ENCODE assay signal across 8 cellular contexts in the genomic region with DNA sequence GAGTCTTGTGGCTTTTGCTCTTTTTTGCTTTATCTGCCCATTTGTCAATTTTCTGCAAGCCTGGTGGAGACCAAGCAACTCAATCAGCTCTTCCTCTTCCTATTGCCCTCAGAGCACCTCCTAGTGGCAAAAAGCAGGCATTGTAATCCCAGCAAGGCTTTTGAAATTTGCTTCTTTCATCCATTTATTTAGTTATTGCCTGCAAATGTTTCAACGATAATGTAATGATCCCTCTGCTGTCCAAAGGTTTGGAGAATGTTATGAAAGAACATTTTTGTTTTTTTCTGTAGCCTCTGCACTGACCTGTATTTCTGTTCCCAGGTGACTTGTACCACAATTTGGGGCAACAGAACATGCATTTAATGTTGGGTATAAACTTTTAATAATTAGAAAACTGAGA.
DNase-seq lines count a peak whose midpoint lies in the region; ATAC-seq and TF ChIP-seq lines count a peak whose summit lies in the region.

No MANE protein-coding gene starts in this region.

- H3K9me3 ChIP-seq in left ventricle myocardium inferior (replicated peaks) (no peaks in the 10 kb centered on the region), RWPE2 (ENCODE audit: severe bottlenecking) (no peaks in the 10 kb centered on the region), testis (no peaks in the 10 kb centered on the region)

- no peak for ATAC-seq in left cardiac atrium
- peak; percentile 66 for ATAC-seq in HG02642 (IDR thresholded peaks at IDR 0.05; ENCODE audit: poor library complexity, unreplicated experiment)
- ATAC-seq in RWPE2 (ENCODE audit: low read depth), result no peak
- no peak for ATAC-seq in GM19397 (IDR thresholded peaks at IDR 0.05; ENCODE audit: unreplicated experiment)

- TF ChIP-seq POLR2A in testis (IDR thresholded peaks at IDR 0.05), result no peak

- H3K4me1 ChIP-seq in left ventricle myocardium inferior (no peaks in the 10 kb centered on the region), RWPE2 (ENCODE audit: insufficient read depth, poor library complexity, severe bottlenecking) (no peaks in the 10 kb centered on the region), testis (no peaks in the 10 kb centered on the region)

- H3K27ac ChIP-seq in left ventricle myocardium inferior (replicated peaks) (no peak overlapping the region), RWPE2 (ENCODE audit: poor library complexity, severe bottlenecking) (no peak overlapping the region), testis (no peak overlapping the region)

- no peak overlapping the region for H3K4me3 ChIP-seq in left ventricle myocardium inferior
- H3K4me3 ChIP-seq in RWPE2 (ENCODE audit: severe bottlenecking), result no peak overlapping the region
- no peak overlapping the region for H3K4me3 ChIP-seq in testis

- H3K27me3 ChIP-seq in left ventricle myocardium inferior (ENCODE audit: low read depth) (no peaks in the 10 kb centered on the region), RWPE2 (ENCODE audit: insufficient read depth, poor library complexity, severe bottlenecking) (no peaks in the 10 kb centered on the region), testis (no peaks in the 10 kb centered on the region)

- WGBS in testis, 2 donors, result 67 to 82% methylated on average over 1 of the region's 1 CpG

- intact Hi-C loops in left ventricle myocardium inferior (cut with micrococcal nuclease), result no loop called here
- intact Hi-C loops in left cardiac atrium (cut with DNase I), result no loop called here
- intact Hi-C loops in testis (cut with DNase I; ENCODE audit: low total_unique reads), result no loop called here
- intact Hi-C loops in posterior vena cava (cut with DNase I), result no loop called here

- no peaks in the 10 kb centered on the region for H3K36me3 ChIP-seq in left ventricle myocardium inferior
- H3K36me3 ChIP-seq in RWPE2 (ENCODE audit: low read depth), result no peaks in the 10 kb centered on the region
- no peaks in the 10 kb centered on the region for H3K36me3 ChIP-seq in testis (ENCODE audit: low read depth, missing control alignments)

- TF ChIP-seq CTCF in left ventricle myocardium inferior (IDR thresholded peaks at IDR 0.05; ENCODE audit: borderline replicate concordance) (peak; percentile 55), RWPE2 (IDR thresholded peaks at IDR 0.05; ENCODE audit: poor library complexity, severe bottlenecking) (peak; percentile 76), testis (IDR thresholded peaks at IDR 0.05) (peak; percentile 37 to 70 (median 54))

- DNase-seq in left ventricle myocardium inferior, result no peak
- no peak for DNase-seq in left cardiac atrium
- DNase-seq in RWPE2 (ENCODE audit: low spot score), result no peak
- peak; percentile 30 for DNase-seq in fibroblast of peridontal ligament (ENCODE audit: extremely low read depth)
- peak; percentile 34 for DNase-seq in testis
- no peak for DNase-seq in posterior vena cava (ENCODE audit: low spot score)

Comparison
In these comparisons a context has a peak if more than half of its experiments do, and no peak if none do; other contexts are left out.
1. DNase-seq: peak in fibroblast of peridontal ligament (single experiment) and testis (single experiment); none in left ventricle myocardium inferior (single experiment), left cardiac atrium (single experiment), RWPE2 (single experiment) and posterior vena cava (single experiment).
2. Peak in every context shown above with its lines, with median percentiles within 50 percentile points of each other: CTCF ChIP-seq.